ENCODE assay signal across 28 cellular contexts in genomic region chr6:40885139-40885774, GRCh38.
"Had no signal": no experiment of that assay in that cellular context is flagged by ENCODE, and none has a peak within 500 bp of the region (broad histone marks: within the 10 kb centered on the region; RNA-seq: fewer than 3 reads in every experiment).

No MANE protein-coding gene starts in this region.

- H3K9me3 ChIP-seq: left lung, lower lobe of right lung, neutrophil, right atrium auricular region, spleen, stomach, testis, thyroid gland, transverse colon, upper lobe of left lung, vagina had no signal

- H3K4me1 ChIP-seq: left lung, lower lobe of right lung, right atrium auricular region, spleen, stomach, testis, thyroid gland, transverse colon, upper lobe of left lung, vagina had no signal

- H2AFZ ChIP-seq: neural progenitor cell, parathyroid adenoma had no signal

- FAIRE-seq: kidney had no signal

- H3K9ac ChIP-seq: neural progenitor cell, parathyroid adenoma had no signal

- ATAC-seq: left colon; left lung; lower lobe of right lung; natural killer cell; sciatic nerve; stimulated activated naive B cell treated with anti-CD40 and anti-IgM and Interleukin-4, amounts not matched to agents 10 μg/mL and 1 μg/mL and 100 μg/mL, for 72 hours; stimulated activated naive CD8-positive, alpha-beta T cell treated with anti-CD3 and anti-CD28 coated beads, Interleukin-15, Interleukin-2, amounts not matched to agents 100 U/mL and 50 U/mL, for 24 hours had no signal

- H3K4me3 ChIP-seq: left lung, lower lobe of right lung, neural progenitor cell, right atrium auricular region, skin epidermis, spleen, stomach, testis, thyroid gland, transverse colon, upper lobe of left lung, vagina had no signal

- DNase-seq: hippocampal formation; kidney; left colon; left lung; lower lobe of right lung; mammary epithelial cell; mesenchymal stem cell; naive B cell; natural killer cell; nephron progenitor cell; occipital lobe; spleen; stimulated activated CD4-positive, alpha-beta T cell treated with anti-CD3 and anti-CD28 coated beads, Interleukin-4, amount 100 ng/mL, for 4 hours; stimulated activated CD8-positive, alpha-beta memory T cell treated with anti-CD3 and anti-CD28 coated beads, Interleukin-4, amount 100 ng/mL, for 48 hours; stimulated activated naive B cell treated with anti-CD40 and anti-IgM and Interleukin-4, amounts not matched to agents 10 μg/mL and 1 μg/mL and 100 μg/mL, for 72 hours; stimulated activated naive CD8-positive, alpha-beta T cell treated with anti-CD3 and anti-CD28 coated beads, Interleukin-15, Interleukin-2, amounts not matched to agents 100 U/mL and 50 U/mL, for 24 hours; stomach; testis; thyroid gland; transverse colon; upper lobe of left lung had no signal

- H3K79me2 ChIP-seq: parathyroid adenoma had no signal

- H3K4me2 ChIP-seq: neural progenitor cell had no signal

- H3K27me3 ChIP-seq: left lung, neural progenitor cell, right atrium auricular region, stomach, testis, thyroid gland, transverse colon, upper lobe of left lung, vagina had no signal

- H3K36me3 ChIP-seq: left lung, lower lobe of right lung, neural progenitor cell, neutrophil, right atrium auricular region, spleen, stomach, thyroid gland, transverse colon, upper lobe of left lung, vagina had no signal

- H3K27ac ChIP-seq: left lung, lower lobe of right lung, neural progenitor cell, neutrophil, parathyroid adenoma, right atrium auricular region, skin epidermis, spleen, stomach, testis, thyroid gland, transverse colon, upper lobe of left lung, vagina had no signal
